13 cellular contexts compared by ENCODE assay signal in the genomic region with DNA sequence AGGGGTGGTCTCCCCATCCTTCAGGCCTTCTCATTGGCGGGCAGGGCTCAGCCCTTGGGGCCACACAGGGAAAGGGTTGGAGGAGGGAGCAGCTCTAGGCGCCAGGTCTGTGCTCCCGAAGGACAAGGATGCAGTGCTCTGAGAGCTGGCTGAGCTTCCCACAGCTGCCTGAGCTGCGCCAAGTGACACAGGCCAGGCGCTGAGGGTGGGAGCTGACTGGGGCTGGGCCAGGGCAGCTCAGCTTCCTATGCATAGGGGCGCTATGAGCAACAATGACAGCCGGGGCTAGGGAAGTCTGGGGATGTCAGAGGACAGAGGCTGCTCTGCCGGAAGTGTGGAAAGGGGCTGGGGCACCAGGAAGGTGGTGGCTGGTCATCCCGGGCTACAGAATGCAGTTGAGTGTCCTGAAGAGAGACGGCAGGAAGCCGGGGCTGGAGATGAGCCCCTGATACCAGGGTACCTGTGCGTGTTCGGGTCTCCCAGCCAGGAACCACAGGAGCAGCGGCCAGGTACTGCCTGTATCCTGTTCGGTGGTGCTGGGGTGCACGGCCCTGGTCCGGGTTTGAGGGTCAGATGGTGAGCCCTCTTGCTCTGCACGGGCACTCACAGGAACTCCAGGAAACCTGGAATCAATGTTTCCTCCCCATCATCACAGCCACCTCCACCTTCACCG.
"Had no signal": no experiment of that assay in that cellular context is flagged by ENCODE, and none has a peak within 500 bp of the region (broad histone marks: within the 10 kb centered on the region; RNA-seq: fewer than 3 reads in every experiment).

No MANE protein-coding gene starts in this region.

- H3K27ac ChIP-seq: brain microvascular endothelial cell, skin epidermis, tibial nerve had no signal

- H3K4me1 Mint-ChIP-seq: activated naive CD8-positive, alpha-beta T cell treated with anti-CD3 and anti-CD28 coated beads for 36 hours; naive B cell had no signal

- H3K27me3 ChIP-seq: brain microvascular endothelial cell, tibial nerve had no signal

- H3K4me1 ChIP-seq: tibial nerve had no signal

- H3K27me3 Mint-ChIP-seq: naive B cell had no signal

- H3K36me3 ChIP-seq: brain microvascular endothelial cell, tibial nerve had no signal

- H3K4me3 ChIP-seq: skin epidermis, tibial nerve had no signal

- H3K4me3 Mint-ChIP-seq: activated naive CD8-positive, alpha-beta T cell treated with anti-CD3 and anti-CD28 coated beads for 36 hours had no signal

- H3K27ac Mint-ChIP-seq: activated naive CD8-positive, alpha-beta T cell treated with anti-CD3 and anti-CD28 coated beads for 36 hours had no signal

- DNase-seq: activated CD4-positive, alpha-beta T cell treated with anti-CD3 and anti-CD28 coated beads, Interleukin-2, amount 50 U/mL, for 4 hours; activated naive CD8-positive, alpha-beta T cell treated with anti-CD3 and anti-CD28 coated beads for 36 hours; anterior cingulate cortex; brain microvascular endothelial cell; effector memory CD4-positive, alpha-beta T cell; foreskin melanocyte; naive B cell; retina; stimulated activated CD4-positive, alpha-beta T cell treated with anti-CD3 and anti-CD28 coated beads, Interleukin-4, amount 100 ng/mL, for 24 hours; stimulated activated naive CD4-positive, alpha-beta T cell; substantia nigra had no signal
